In genomic region chr17:38852771-38853291, GRCh38 we compare ENCODE assay signal across 8 cellular contexts. TPM values are rescaled to one million over a fixed set of nuclear protein-coding genes. Genes with fewer than 3 reads are reported as not detected.
A peak's percentile ranks its signal among the peaks of the same experiment; 100 is the strongest.
DNase-seq lines count a peak whose midpoint lies in the region; ATAC-seq and TF ChIP-seq lines count a peak whose summit lies in the region.

No MANE protein-coding gene starts in this region.

- DNase-seq in BE2C (no peak), astrocyte of the cerebellum (ENCODE audit: low read depth) (no peak), kidney epithelial cell (ENCODE audit: low read depth) (no peak), substantia nigra (lab: John Stamatoyannopoulos, UW) (no peak), cerebellar cortex (ENCODE audit: low spot score) (no peak)

- H3K9me3 ChIP-seq in BE2C = no peaks in the 10 kb centered on the region
- H3K9me3 ChIP-seq in HUES64 (ENCODE audit: insufficient read depth, low read depth, low read length) = no peaks in the 10 kb centered on the region

- 2% methylated on average over 19 of the region's 19 CpGs for WGBS in HUES64

- H3K27me3 ChIP-seq in BE2C (no peaks in the 10 kb centered on the region; the same call in 1 of the 2 replicates), HUES64 (ENCODE audit: insufficient read depth, low read length) (no peaks in the 10 kb centered on the region), kidney epithelial cell (ENCODE audit: control insufficient read depth, insufficient read depth, low read length) (no peaks in the 10 kb centered on the region)

- H3K27ac ChIP-seq in HUES64 (ENCODE audit: low read depth, low read length) (peak overlapping the region; percentile 88), substantia nigra (ENCODE audit: low read depth, low read length, poor library complexity, severe bottlenecking) (peak overlapping the region; percentile 83)

- TF ChIP-seq CTCF in BE2C (IDR thresholded peaks at IDR 0.05; ENCODE audit: low read depth, low read length) (no peak), astrocyte of the cerebellum (IDR thresholded peaks at IDR 0.05; ENCODE audit: low read depth, low read length, missing control alignments) (no peak), kidney epithelial cell (IDR thresholded peaks at IDR 0.05; ENCODE audit: insufficient read depth, low read length, poor library complexity, severe bottlenecking) (no peak)

- peak overlapping the region; percentile 99 for H3K9ac ChIP-seq in HUES64 (ENCODE audit: low read depth, low read length)

- peak overlapping the region; percentile 89 for H3K4me3 ChIP-seq in BE2C (ENCODE audit: low read depth, low read length)
- peak overlapping the region; percentile 95 for H3K4me3 ChIP-seq in HUES64 (ENCODE audit: low read length)
- peak overlapping the region; percentile 63 for H3K4me3 ChIP-seq in astrocyte of the cerebellum (ENCODE audit: low read depth, low read length)
- H3K4me3 ChIP-seq in kidney epithelial cell (ENCODE audit: low read depth, low read length) = peak overlapping the region; percentile 84

- ATAC-seq in GM18873 (IDR thresholded peaks at IDR 0.05; ENCODE audit: low FRiP score, unreplicated experiment) = no peak
- no peak for ATAC-seq in HG02981 (IDR thresholded peaks at IDR 0.05; ENCODE audit: unreplicated experiment)

- H3K36me3 ChIP-seq in BE2C (peaks cover 56% of the 10 kb centered on the region), HUES64 (ENCODE audit: insufficient read depth, low read length) (peaks cover 54% of the 10 kb centered on the region), kidney epithelial cell (ENCODE audit: control insufficient read depth, insufficient read depth, low read length) (peaks cover 3% of the 10 kb centered on the region)

- no peaks in the 10 kb centered on the region; the same call in 1 of the 2 replicates for H3K4me1 ChIP-seq in BE2C
- H3K4me1 ChIP-seq in HUES64 (ENCODE audit: insufficient read depth, low read length) = peaks cover 12% of the 10 kb centered on the region; the same call in 1 of the 2 replicates

- in situ Hi-C loops in astrocyte of the cerebellum (cut with HindIII; ENCODE audit: low sequenced_read_pairs) = no loop called here

RNA-seq across cellular contexts. Expression of gene RPL23, which starts 0.7 kb away (rescaled TPM):
- 917 TPM for polyA plus RNA-seq in BE2C (2012; ENCODE audit: insufficient read depth, insufficient read length, low read depth)
- 1,978 TPM for polyA plus RNA-seq in HUES64 (2013, experiment 1 of 2)
- 2,117 TPM for polyA plus RNA-seq in HUES64 (2013, experiment 2 of 2)
- total RNA-seq in kidney epithelial cell = 1,506 and 1,881 TPM in 2 replicates

RNA-seq across cellular contexts. Expression of gene LASP1, which starts 17.0 kb away (rescaled TPM):
- polyA plus RNA-seq in BE2C (2012; ENCODE audit: insufficient read depth, insufficient read length, low read depth) = 76.5 TPM
- 103 TPM for polyA plus RNA-seq in HUES64 (2013, experiment 1 of 2)
- 99.7 TPM for polyA plus RNA-seq in HUES64 (2013, experiment 2 of 2)
- 201 and 247 TPM in 2 replicates for total RNA-seq in kidney epithelial cell

RNA-seq across cellular contexts. Expression of gene CWC25, which starts 27.7 kb away (rescaled TPM):
- polyA plus RNA-seq in BE2C (2012; ENCODE audit: insufficient read depth, insufficient read length, low read depth) = 30.8 TPM
- 11.0 TPM for polyA plus RNA-seq in HUES64 (2013, experiment 1 of 2)
- 9.5 TPM for polyA plus RNA-seq in HUES64 (2013, experiment 2 of 2)
- 13.9 and 14.4 TPM in 2 replicates for total RNA-seq in kidney epithelial cell

RNA-seq across cellular contexts. Expression of gene PIP4K2B, which starts 53.5 kb away (rescaled TPM):
- 82.6 TPM for polyA plus RNA-seq in BE2C (2012; ENCODE audit: insufficient read depth, insufficient read length, low read depth)
- polyA plus RNA-seq in HUES64 (2013, experiment 1 of 2) = 34.8 TPM
- polyA plus RNA-seq in HUES64 (2013, experiment 2 of 2) = 37.9 TPM
- total RNA-seq in kidney epithelial cell = 34.8 and 53.3 TPM in 2 replicates
